ENCODE assay signal across 8 cellular contexts in genomic region chr9:83538172-83538889, GRCh38. TPM values are rescaled to one million over a fixed set of nuclear protein-coding genes. Genes with fewer than 3 reads are reported as not detected.
DNase-seq lines count a peak whose midpoint lies in the region; ATAC-seq, FAIRE-seq and TF ChIP-seq lines count a peak whose summit lies in the region.

Gene FRMD3 (minus strand): TSS chr9:83538401. CDS start chr9:83538231, 170 bp downstream.

- H3K79me2 ChIP-seq in HepG2 (ENCODE audit: insufficient read depth, low read length), result peaks cover 28% of the 10 kb centered on the region

- no peaks in the 10 kb centered on the region for H3K9me3 ChIP-seq in HepG2 (ENCODE audit: low read length)

- H3K27ac ChIP-seq in HepG2 (ENCODE audit: extremely low read length, insufficient read depth, low read length), result peak within 1 kb of the TSS; percentile 57

- peak; percentile 91 for TF ChIP-seq RAD21 in HepG2 (CRISPR knock-in tag; IDR thresholded peaks at IDR 0.05)

- H3K27me3 ChIP-seq in HepG2 (ENCODE audit: control insufficient read depth in 1 of 2, insufficient read depth in 2 of 2, low read length in 2 of 2), result no peaks in the 10 kb centered on the region; a peak in 1 of 5 replicates

- no peaks in the 10 kb centered on the region for H4K20me1 ChIP-seq in HepG2 (ENCODE audit: insufficient read depth, low read length)

- no CpG with 5 or more reads among the region's 85 CpGs for WGBS in HepG2 (ENCODE audit: low lambda C conversion rate)

- H3K4me1 ChIP-seq in HepG2 (ENCODE audit: insufficient read depth, low read length), result peaks cover 38% of the 10 kb centered on the region

- POLR2A ChIA-PET in HepG2 (lab: Yijun Ruan, JAX), result interaction anchor here (1.1 kb wide), 1 partner anchor 319 kb away, joined by 5 read pairs; no protein-coding TSS in a partner anchor

- H2AFZ ChIP-seq in HepG2 (ENCODE audit: low read length), result no peak within 1 kb of the TSS

- TF ChIP-seq CTCF in HepG2 (CRISPR knock-in tag; IDR thresholded peaks at IDR 0.05), result peak; percentile 90

- ATAC-seq in GM18909 (IDR thresholded peaks at IDR 0.05; ENCODE audit: poor library complexity, unreplicated experiment) (peak; percentile 73), HepG2 (peak; percentile 98)

- peak within 1 kb of the TSS; percentile 72 to 85 (median 77) for H3K4me3 ChIP-seq in HepG2 (replicated peaks in 1 of 3; ENCODE audit: insufficient read depth in 1 of 3, low read depth in 2 of 3, low read length in 3 of 3)

- no peak; a peak in 1 of 4 replicates for TF ChIP-seq POLR2A in HepG2 (IDR thresholded peaks at IDR 0.05; ENCODE audit: insufficient read depth in 1 of 2, low read depth in 2 of 2, low read length in 2 of 2)

- H3K36me3 ChIP-seq in HepG2 (replicated peaks in 1 of 2; ENCODE audit: control insufficient read depth in 1 of 2, insufficient read depth in 2 of 2, low read length in 2 of 2), result no peaks in the 10 kb centered on the region

- intact Hi-C loops in HepG2 (cut with micrococcal nuclease; ENCODE audit: unreplicated experiment), result loop anchor here (1.0 to 5.0 kb wide), 4 partner anchors 11 to 151 kb away; no protein-coding TSS in a partner anchor

- DNase-seq in AML-193 (lab: John Stamatoyannopoulos, UW) (peak; percentile 45 to 53), LHCN-M2 (ENCODE audit: low read depth) (peak; percentile 75), SK-N-DZ (ENCODE audit: low spot score) (peak; percentile 85), dermis microvascular lymphatic vessel endothelial cell (ENCODE audit: low read depth in 2 of 2) (peak; percentile 55 to 85), HepG2 (ENCODE audit: low spot score) (peak; percentile 73), activated gamma-delta T cell treated with Interleukin-2 at 50 U/mL for 16 hours (no peak)
- peak; percentile 9 to 10 for DNase-seq in stimulated activated CD4-positive, alpha-beta T cell treated with anti-CD3 and anti-CD28 coated beads, Interleukin-15, amount 100 ng/mL, for 48 hours (ENCODE audit: low read depth in 2 of 2)

- CTCF ChIA-PET in HepG2 (lab: Yijun Ruan, JAX; ENCODE audit: low intra/inter-chr PET ratio, low total read pairs), result interaction anchor here (0.8 to 2.1 kb wide), 6 partner anchors 11 to 319 kb away, joined by 3 to 13 read pairs (median 4); no protein-coding TSS in a partner anchor

- TF ChIP-seq EP300 in HepG2 (IDR thresholded peaks at IDR 0.05; ENCODE audit: low read depth in 2 of 2, low read length in 2 of 2) (no peak), HepG2 (CRISPR knock-in tag; IDR thresholded peaks at IDR 0.05; ENCODE audit: borderline replicate concordance) (no peak)

- in situ Hi-C loops in HepG2 (cut with HindIII; ENCODE audit: extremely low pct_ligation_motif_present, low pct_unique_long_range_greater_than_20kb), result loop anchor here (5.0 kb wide), 2 partner anchors 201 to 321 kb away; no protein-coding TSS in a partner anchor

- BruUV-seq in HepG2 (replicated peaks; lab: Mats Ljungman, UMichigan), result TSS peak; percentile 66

- peak within 1 kb of the TSS; percentile 93 for H3K4me2 ChIP-seq in HepG2 (ENCODE audit: low read depth, low read length)

- peak within 1 kb of the TSS; percentile 69 for H3K9ac ChIP-seq in HepG2 (ENCODE audit: insufficient read depth, low read depth, low read length)

- FAIRE-seq in HepG2 (lab: Jason Lieb, UNC), result no peak

TF ChIP-seq in HepG2, 621 proteins besides CTCF, POLR2A, EP300 and RAD21 (continues in another document):
- TF ChIP-seq RAD51 (IDR thresholded peaks at IDR 0.05; ENCODE audit: borderline replicate concordance) (no peak), ZMAT5 (CRISPR knock-in tag; IDR thresholded peaks at IDR 0.05; ENCODE audit: borderline replicate concordance, low read depth) (no peak), ZNF30 (CRISPR knock-in tag; IDR thresholded peaks at IDR 0.05) (no peak), ZNF350 (CRISPR knock-in tag; IDR thresholded peaks at IDR 0.05; ENCODE audit: borderline replicate concordance, low read depth) (no peak), EHMT2 (IDR thresholded peaks at IDR 0.05; ENCODE audit: borderline replicate concordance, low read depth, low read length) (no peak), CSRNP1 (CRISPR knock-in tag; IDR thresholded peaks at IDR 0.05) (peak; percentile 87; the same call in 1 of the 2 replicates), ARNT (IDR thresholded peaks at IDR 0.05) (no peak), ZNF577 (CRISPR knock-in tag; IDR thresholded peaks at IDR 0.05; ENCODE audit: borderline replicate concordance, low read depth) (no peak), ZBTB4 (CRISPR knock-in tag; IDR thresholded peaks at IDR 0.05; ENCODE audit: borderline replicate concordance) (no peak; the same call in none of the 2 replicates), RELA (CRISPR knock-in tag; IDR thresholded peaks at IDR 0.05) (no peak), ZFYVE20 (CRISPR knock-in tag; IDR thresholded peaks at IDR 0.05; ENCODE audit: borderline replicate concordance, low read depth) (no peak), SALL1 (CRISPR knock-in tag; IDR thresholded peaks at IDR 0.05) (peak; percentile 71), HMG20A (CRISPR knock-in tag; IDR thresholded peaks at IDR 0.05; ENCODE audit: borderline replicate concordance) (no peak), ZNF256 (CRISPR knock-in tag; conservative IDR thresholded peaks at IDR 0.05) (no peak), ZNF891 (CRISPR knock-in tag; IDR thresholded peaks at IDR 0.05) (peak; percentile 37; the same call in 1 of the 2 replicates)

RNA-seq across cellular contexts. Expression of gene FRMD3, which starts in this region (rescaled TPM):
- total RNA-seq in LHCN-M2 (2014; rRNA removed), result 10.3 and 19.3 TPM in 2 replicates
- 0.35 TPM for polyA plus RNA-seq in LHCN-M2 (2012)
- 1.7 and 2.3 TPM in 2 replicates for polyA plus RNA-seq in SK-N-DZ (2014; cell fraction: cytosol; rRNA removed)
- polyA plus RNA-seq in SK-N-DZ (2014; cell fraction: nucleus; rRNA removed), result 1.5 and 1.9 TPM in 2 replicates
- total RNA-seq in dermis microvascular lymphatic vessel endothelial cell, result 0.76 and 2.8 TPM in 2 replicates
- total RNA-seq in HepG2 (2016; rRNA removed; fragmentation: Illumina TruSeq; extraction: Trizol), result 7.7 and 9.6 TPM in 2 replicates
- 0.71 and 1.1 TPM in 2 replicates for total RNA-seq in HepG2 (2016; cell fraction: cytosol; rRNA removed; fragmentation: Illumina TruSeq; extraction: Trizol; ENCODE audit: low read depth)
- total RNA-seq in HepG2 (2016; cell fraction: insoluble cytoplasmic fraction; rRNA removed; fragmentation: Illumina TruSeq; extraction: Trizol), result 7.1 and 8.1 TPM in 2 replicates
- total RNA-seq in HepG2 (2016; cell fraction: membrane; rRNA removed; fragmentation: Illumina TruSeq; extraction: Trizol), result 3.0 and 3.5 TPM in 2 replicates
- total RNA-seq in HepG2 (2016; cell fraction: nucleus; rRNA removed; fragmentation: Illumina TruSeq; extraction: Trizol), result 7.5 and 7.6 TPM in 2 replicates
- polyA plus RNA-seq in HepG2 (2011; rRNA removed), result 1.9 and 3.2 TPM in 2 replicates
- polyA plus RNA-seq in HepG2 (2011; cell fraction: cytosol; rRNA removed), result 2.4 and 3.0 TPM in 2 replicates
- polyA plus RNA-seq in HepG2 (2011; cell fraction: nucleus; rRNA removed), result 3.4 and 4.9 TPM in 2 replicates
- 4.6 and 5.1 TPM in 2 replicates for polyA plus RNA-seq in HepG2 (2012)
- polyA plus RNA-seq in HepG2 (2016; cell fraction: cytosol; fragmentation: Illumina TruSeq; extraction: Trizol; ENCODE audit: low read depth), result 0.31 and 0.44 TPM in 2 replicates
- 6.5 and 6.9 TPM in 2 replicates for polyA plus RNA-seq in HepG2 (2016; cell fraction: insoluble cytoplasmic fraction; fragmentation: Illumina TruSeq; extraction: Trizol; ENCODE audit: low read depth)
- 1.2 TPM in 2 replicates for polyA plus RNA-seq in HepG2 (2016; cell fraction: membrane; fragmentation: Illumina TruSeq; extraction: Trizol; ENCODE audit: low read depth)
- 6.1 and 6.6 TPM in 2 replicates for polyA plus RNA-seq in HepG2 (2016; cell fraction: nucleus; fragmentation: Illumina TruSeq; extraction: Trizol; ENCODE audit: insufficient read depth, low read depth)
- polyA minus RNA-seq in HepG2 (2011; rRNA and poly(A)+ RNA removed; ENCODE audit: low replicate concordance), result 9.7 and 14.0 TPM in 2 replicates
- polyA minus RNA-seq in HepG2 (2011; cell fraction: cytosol; rRNA and poly(A)+ RNA removed), result 7.7 and 8.4 TPM in 2 replicates
- 12.9 and 14.8 TPM in 2 replicates for polyA minus RNA-seq in HepG2 (2011; cell fraction: nucleus; rRNA and poly(A)+ RNA removed)
